ENCODE assay signal across 1 cellular context in the genomic region with DNA sequence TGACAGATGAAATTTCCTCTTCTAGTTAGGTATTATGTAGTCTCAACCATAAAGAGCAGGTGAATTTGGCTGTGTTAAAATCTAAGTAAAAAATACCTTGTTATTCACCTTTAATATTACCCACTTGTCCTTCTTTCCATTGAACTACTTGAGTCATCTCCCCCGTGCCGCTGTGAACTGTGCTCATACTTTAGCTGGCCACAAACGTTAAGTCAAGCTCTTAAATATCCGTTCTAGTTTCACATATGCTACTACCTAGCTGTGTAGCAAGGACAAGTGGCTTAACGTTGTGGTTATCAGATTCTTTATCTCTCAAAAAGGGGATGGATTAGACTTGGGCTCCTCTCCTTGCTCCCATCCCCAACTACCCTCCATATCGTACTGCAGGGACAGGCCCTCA.
TF ChIP-seq lines count a peak whose summit lies in the region.

No MANE protein-coding gene starts in this region.

TF ChIP-seq in GM12878, 131 proteins besides CTCF, POLR2A, EP300 and RAD21:
- TF ChIP-seq DPF2 (IDR thresholded peaks at IDR 0.05) (no peak), NFYA (IDR thresholded peaks at IDR 0.05; ENCODE audit: borderline replicate concordance, low read depth, low read length) (no peak), KLF5 (IDR thresholded peaks at IDR 0.05; ENCODE audit: partially characterized antibody) (no peak), SIN3A (IDR thresholded peaks at IDR 0.05; ENCODE audit: low read depth, low read length) (no peak), RUNX3 (IDR thresholded peaks at IDR 0.05; ENCODE audit: low read length) (peak; percentile 41; the same call in 1 of the 2 replicates)
TF ChIP-seq in GM12878: peak in this region for 1.
